Comparison of ENCODE assay signal across 24 cellular contexts in the genomic region with DNA sequence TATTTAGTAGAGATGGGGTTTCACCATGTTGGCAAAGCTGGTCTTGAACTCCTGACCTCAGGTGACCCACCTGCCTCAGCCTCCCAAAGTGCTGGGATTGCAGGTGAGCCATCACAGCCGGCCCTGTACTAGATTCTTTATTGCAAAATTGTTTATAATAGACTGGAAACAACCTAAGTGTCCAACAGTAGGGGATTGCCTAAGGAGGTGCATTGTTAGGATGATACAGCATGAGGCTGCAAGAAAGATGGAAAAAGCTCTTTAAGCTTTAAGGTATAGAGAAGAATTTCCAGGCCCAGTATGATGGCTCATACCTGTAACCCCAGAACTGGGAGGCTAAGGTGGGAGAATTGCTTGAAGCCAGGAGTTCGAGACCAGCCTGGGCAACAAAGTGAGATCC. TPM values are rescaled to one million over a fixed set of nuclear protein-coding genes. Genes with fewer than 3 reads are reported as not detected.
A peak's percentile ranks its signal among the peaks of the same experiment; 100 is the strongest.
DNase-seq lines count a peak whose midpoint lies in the region; ATAC-seq and TF ChIP-seq lines count a peak whose summit lies in the region.
"Had no signal": no experiment of that assay in that cellular context is flagged by ENCODE, and none has a peak within 500 bp of the region (broad histone marks: within the 10 kb centered on the region; RNA-seq: fewer than 3 reads in every experiment).

No MANE protein-coding gene starts in this region.

- H3K9me3 ChIP-seq in PC-9 (ENCODE audit: insufficient read depth, low read depth) = no peaks in the 10 kb centered on the region
- H3K9me3 ChIP-seq in transverse colon = no peaks in the 10 kb centered on the region
- H3K9me3 ChIP-seq in CD4-positive, alpha-beta T cell (ENCODE audit: control insufficient read depth, low read length) = no peaks in the 10 kb centered on the region
- H3K9me3 ChIP-seq: A549; BLaER1 treated with 17β-estradiol and CSF1 and Interleukin-3, amounts not matched to agents 10 nM and 100 nM had no signal

- no peaks in the 10 kb centered on the region for H3K79me2 ChIP-seq in PC-9 (ENCODE audit: low read depth)

- TF ChIP-seq CTCF in GM10248 (IDR thresholded peaks at IDR 0.05; ENCODE audit: control extremely low read depth, extremely low read depth, low read depth, missing control alignments) = no peak
- TF ChIP-seq CTCF in PC-9 (conservative IDR thresholded peaks at IDR 0.05) = no peak
- TF ChIP-seq CTCF in transverse colon (IDR thresholded peaks at IDR 0.05) = no peak
- TF ChIP-seq CTCF in CD4-positive, alpha-beta T cell (IDR thresholded peaks at IDR 0.05) = no peak

- H3K27ac ChIP-seq in PC-9 (peak overlapping the region; percentile 62), transverse colon (peak overlapping the region in 3 of 4 donors; percentile 21 to 49 (median 28))
- no peak overlapping the region for H3K27ac ChIP-seq in CD4-positive, alpha-beta T cell (ENCODE audit: low read depth, low read length)
- H3K27ac ChIP-seq: 22Rv1; A549; BLaER1 treated with 17β-estradiol and CSF1 and Interleukin-3, amounts not matched to agents 10 nM and 100 nM; C4-2B had no signal

- H3F3A ChIP-seq in PC-9 (ENCODE audit: insufficient read depth, low read depth) = peaks cover 35% of the 10 kb centered on the region

- no peak overlapping the region for H2AFZ ChIP-seq in PC-9

- H3K27me3 Mint-ChIP-seq in CD4-positive, alpha-beta T cell = no peaks in the 10 kb centered on the region
- H3K27me3 Mint-ChIP-seq: B cell; CD4-positive, alpha-beta memory T cell; CD8-positive, alpha-beta memory T cell had no signal

- in situ Hi-C loops in transverse colon (cut with MboI; ENCODE audit: low pct_ligation_motif_present in 1 of 4, low pct_unique_long_range_greater_than_20kb in 1 of 4, low sequenced_read_pairs in 3 of 4) = no loop called here

- H3K36me3 Mint-ChIP-seq in CD4-positive, alpha-beta T cell (ENCODE audit: low read depth) = no peaks in the 10 kb centered on the region
- H3K36me3 Mint-ChIP-seq: CD4-positive, alpha-beta memory T cell had no signal

- TF ChIP-seq POLR2A in transverse colon (IDR thresholded peaks at IDR 0.05) = no peak

- H3K36me3 ChIP-seq in PC-9 (ENCODE audit: low read depth) (no peaks in the 10 kb centered on the region), transverse colon (no peaks in the 10 kb centered on the region)

- CTCF ChIA-PET in GM10248 (lab: Yijun Ruan, JAX) (interaction anchor here (1.2 to 4.2 kb wide), 4 partner anchors 9 to 39 kb away, joined by 3 to 20 read pairs (median 4); no protein-coding TSS in a partner anchor), PC-9 (lab: Charles Lee) (no interaction called here)
- CTCF ChIA-PET in CD4-positive, alpha-beta T cell (lab: Charles Lee) = no interaction called here

- H3K4me3 Mint-ChIP-seq in CD4-positive, alpha-beta T cell = no peak overlapping the region
- H3K4me3 Mint-ChIP-seq: B cell; CD4-positive, alpha-beta memory T cell; CD8-positive, alpha-beta memory T cell had no signal

- H3K9me2 ChIP-seq in PC-9 (ENCODE audit: insufficient read depth) = no peaks in the 10 kb centered on the region

- 75 to 78% methylated on average over 1 to 2 of the region's 2 CpGs for WGBS in transverse colon (ENCODE audit: low coverage in 1 of 2), 2 donors

- no peaks in the 10 kb centered on the region for H3K9me3 Mint-ChIP-seq in CD4-positive, alpha-beta T cell
- H3K9me3 Mint-ChIP-seq: CD8-positive, alpha-beta memory T cell had no signal

- no peaks in the 10 kb centered on the region for H4K20me1 ChIP-seq in PC-9 (ENCODE audit: insufficient read depth)

- peak overlapping the region; percentile 64 for H3K4me2 ChIP-seq in PC-9
- H3K4me2 ChIP-seq: A549; BLaER1 treated with 17β-estradiol and CSF1 and Interleukin-3, amounts not matched to agents 10 nM and 100 nM had no signal

- intact Hi-C loops in PC-9 (cut with micrococcal nuclease; ENCODE audit: unreplicated experiment) (no loop called here), transverse colon (cut with DNase I; ENCODE audit: low total_unique reads) (no loop called here)
- intact Hi-C loops in CD4-positive, alpha-beta T cell (cut with DNase I, micrococcal nuclease) = no loop called here

- POLR2A ChIA-PET in GM10248 (lab: Yijun Ruan, JAX) = no interaction called here
- POLR2A ChIA-PET in PC-9 (lab: Charles Lee; ENCODE audit: unreplicated experiment) = interaction anchor here (0.6 kb wide), 1 partner anchor 27 kb away, joined by 5 read pairs; no protein-coding TSS in a partner anchor
- POLR2A ChIA-PET in CD4-positive, alpha-beta T cell (lab: Charles Lee) = interaction anchor here (1.2 kb wide), 1 partner anchor 161 kb away, joined by 3 read pairs; no protein-coding TSS in a partner anchor

- H3K4me1 ChIP-seq in PC-9 (replicated peaks; ENCODE audit: insufficient read depth) = peaks cover 25% of the 10 kb centered on the region
- peaks cover 0 to 16% (median 11%) of the 10 kb centered on the region in 4 donors for H3K4me1 ChIP-seq in transverse colon
- H3K4me1 ChIP-seq: A549 had no signal

- peaks cover 4% of the 10 kb centered on the region for H3K4me1 Mint-ChIP-seq in CD4-positive, alpha-beta T cell (ENCODE audit: low read depth)

- ATAC-seq in CD4-positive, alpha-beta T cell (ENCODE audit: poor library complexity) = no peak
- ATAC-seq: A549 had no signal

- H3K4me3 ChIP-seq in PC-9 (no peak overlapping the region), transverse colon (no peak overlapping the region)
- H3K4me3 ChIP-seq: A549; BLaER1 treated with 17β-estradiol and CSF1 and Interleukin-3, amounts not matched to agents 10 nM and 100 nM had no signal

- no TSS peak for BruUV-seq in PC-9 (replicated peaks; lab: Mats Ljungman, UMichigan)

- H3K27me3 ChIP-seq in PC-9 (ENCODE audit: insufficient read depth, low read depth) = no peaks in the 10 kb centered on the region
- H3K27me3 ChIP-seq in transverse colon = no peaks in the 10 kb centered on the region
- H3K27me3 ChIP-seq in CD4-positive, alpha-beta T cell (ENCODE audit: control insufficient read depth, insufficient read depth, low read length) = no peaks in the 10 kb centered on the region
- H3K27me3 ChIP-seq: BLaER1 treated with 17β-estradiol and CSF1 and Interleukin-3, amounts not matched to agents 10 nM and 100 nM had no signal

- no peak for TF ChIP-seq EP300 in transverse colon (IDR thresholded peaks at IDR 0.05; ENCODE audit: low read depth)

- DNase-seq in GM10248 (ENCODE audit: extremely low spot score) (peak; percentile 0), PC-9 (no peak), transverse colon (no peak)
- no peak for DNase-seq in stimulated activated CD4-positive, alpha-beta T cell treated with anti-CD3 and anti-CD28 coated beads, Interleukin-15, amount 100 ng/mL, for 24 hours
- DNase-seq in CD4-positive, alpha-beta T cell = no peak
- DNase-seq: AML-193; CD4-positive, alpha-beta memory T cell; CD8-positive, alpha-beta memory T cell; COR-L47; DMS 273 treated with DMSO at 0.1 percent for 48 hours; DMS153; DMS53; DMS79; DND-41; EL; GDM1 had no signal

- no peak overlapping the region for H3K27ac Mint-ChIP-seq in CD4-positive, alpha-beta T cell
- H3K27ac Mint-ChIP-seq: B cell; CD4-positive, alpha-beta memory T cell had no signal

RNA-seq across cellular contexts. Expression of gene BCAT2, which starts 8.2 kb away (rescaled TPM):
- total RNA-seq in PC-9 (2021) = 69.7 and 70.5 TPM in 2 replicates
- 10 to 100 TPM; 32.4 to 51.5 (median 42.8) TPM for total RNA-seq in transverse colon
- total RNA-seq in CD4-positive, alpha-beta T cell = 10 to 100 TPM; 10.5 to 11.0 TPM

RNA-seq across cellular contexts. Expression of gene HSD17B14, which starts 33.7 kb away (rescaled TPM):
- total RNA-seq in PC-9 (2021) (20.7 and 33.6 TPM in 2 replicates), transverse colon (10 to 100 TPM in 1 of 4 donors, 1 to 10 TPM in 3; 3.5 to 15.1 (median 5.4) TPM)
- 1 to 10 TPM in 1 of 2 experiments, under 1 TPM in 1; 0.93 to 1.3 TPM for total RNA-seq in CD4-positive, alpha-beta T cell

RNA-seq across cellular contexts. Expression of gene FGF21, which starts 47.3 kb away (rescaled TPM):
- 0.41 and 0.78 TPM in 2 replicates for total RNA-seq in PC-9 (2021)
- total RNA-seq in transverse colon = not detected
- not detected for total RNA-seq in CD4-positive, alpha-beta T cell
- total RNA-seq: A172; B cell; CD4-positive, alpha-beta memory T cell; CD8-positive, alpha-beta memory T cell; Daoy; G401 had no signal

RNA-seq across cellular contexts. Expression of gene FUT1, which starts 50.2 kb away (rescaled TPM):
- total RNA-seq in PC-9 (2021) (7.9 and 9.6 TPM in 2 replicates), transverse colon (under 1 TPM; 0.27 to 1.00 (median 0.58) TPM)
- total RNA-seq in CD4-positive, alpha-beta T cell = not detected
- total RNA-seq: B cell, Daoy, G401 had no signal

RNA-seq across cellular contexts. Expression of gene IZUMO1, which starts 55.9 kb away (rescaled TPM):
- total RNA-seq in PC-9 (2021) = 2.2 and 3.0 TPM in 2 replicates
- not detected for total RNA-seq in transverse colon
- total RNA-seq in CD4-positive, alpha-beta T cell = not detected
- total RNA-seq: A172; B cell; CD4-positive, alpha-beta memory T cell; CD8-positive, alpha-beta memory T cell; Daoy; G401 had no signal
